21 cellular contexts compared by ENCODE assay signal in the genomic region with DNA sequence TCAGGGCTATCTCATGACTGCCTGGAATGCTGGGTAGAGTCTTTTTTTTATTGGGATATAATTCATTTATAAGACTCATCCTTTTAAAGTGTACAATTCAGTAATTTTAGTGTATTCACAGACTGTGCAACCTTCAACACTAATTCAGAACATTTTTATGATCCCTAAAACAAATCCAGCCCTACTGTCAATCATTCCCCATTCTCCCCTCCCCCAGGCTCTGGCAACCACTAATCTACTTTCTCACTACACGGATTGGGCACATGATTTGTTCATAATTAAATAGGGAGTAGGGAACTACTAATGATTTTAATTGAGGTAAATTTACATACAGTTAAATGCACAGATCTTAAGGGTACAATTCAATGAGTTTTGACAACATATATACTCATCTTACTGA.
DNase-seq lines count a peak whose midpoint lies in the region; ATAC-seq and TF ChIP-seq lines count a peak whose summit lies in the region.
"Had no signal": no experiment of that assay in that cellular context is flagged by ENCODE, and none has a peak within 500 bp of the region (broad histone marks: within the 10 kb centered on the region; RNA-seq: fewer than 3 reads in every experiment).

No MANE protein-coding gene starts in this region.

- peaks cover 24% of the 10 kb centered on the region for H3K4me1 ChIP-seq in SJCRH30
- H3K4me1 ChIP-seq: BE2C, Caco-2 had no signal

- no peaks in the 10 kb centered on the region for H3K36me3 ChIP-seq in SJCRH30
- H3K36me3 ChIP-seq: BE2C; BLaER1 treated with 17β-estradiol and CSF1 and Interleukin-3, amounts not matched to agents 10 nM and 100 nM had no signal

- H3K27ac ChIP-seq in SJCRH30 = peak overlapping the region; percentile 6; the same call in 1 of the 2 replicates
- H3K27ac ChIP-seq: BLaER1 treated with 17β-estradiol and CSF1 and Interleukin-3, amounts not matched to agents 10 nM and 100 nM; C4-2B had no signal

- peaks cover 56% of the 10 kb centered on the region for H3K4me1 Mint-ChIP-seq in Calu3 (ENCODE audit: low read depth, unreplicated experiment)
- no peaks in the 10 kb centered on the region for H3K4me1 Mint-ChIP-seq in activated T-cell treated with anti-CD3 and anti-CD28 coated beads, Interleukin-2, amount 50 U/mL, for 72 hours (ENCODE audit: low read depth)
- no peaks in the 10 kb centered on the region for H3K4me1 Mint-ChIP-seq in natural killer cell treated with Interleukin-12 subunit alpha and Interleukin-12 subunit beta and Interleukin-15 and Interleukin-18, amount 100 ng/mL, for 72 hours (ENCODE audit: low read depth in 2 of 2)

- CTCF ChIA-PET in Calu3 (lab: Charles Lee) = no interaction called here

- no peak for ATAC-seq in activated T-cell treated with anti-CD3 and anti-CD28 coated beads, Interleukin-2, amount 50 U/mL, for 72 hours (replicated peaks in 1 of 2)
- no peak for ATAC-seq in natural killer cell treated with Interleukin-12 subunit alpha and Interleukin-12 subunit beta and Interleukin-15 and Interleukin-18, amount 100 ng/mL, for 72 hours
- ATAC-seq: CD8-positive, alpha-beta T cell; GM12878 had no signal

- intact Hi-C loops in Calu3 (cut with micrococcal nuclease; ENCODE audit: unreplicated experiment) = no loop called here

- no peaks in the 10 kb centered on the region for H3K27me3 Mint-ChIP-seq in Calu3 (ENCODE audit: unreplicated experiment)
- H3K27me3 Mint-ChIP-seq in activated T-cell treated with anti-CD3 and anti-CD28 coated beads, Interleukin-2, amount 50 U/mL, for 72 hours (ENCODE audit: low read depth) = peaks cover 23% of the 10 kb centered on the region
- H3K27me3 Mint-ChIP-seq in natural killer cell treated with Interleukin-12 subunit alpha and Interleukin-12 subunit beta and Interleukin-15 and Interleukin-18, amount 100 ng/mL, for 72 hours = peaks cover 15 to 35% of the 10 kb centered on the region in 2 donors

- peaks cover 5% of the 10 kb centered on the region for H3K9me3 Mint-ChIP-seq in Calu3 (ENCODE audit: low read depth, unreplicated experiment)
- peaks cover 6% of the 10 kb centered on the region in 2 donors for H3K9me3 Mint-ChIP-seq in activated T-cell treated with anti-CD3 and anti-CD28 coated beads, Interleukin-2, amount 50 U/mL, for 72 hours
- H3K9me3 Mint-ChIP-seq in natural killer cell treated with Interleukin-12 subunit alpha and Interleukin-12 subunit beta and Interleukin-15 and Interleukin-18, amount 100 ng/mL, for 72 hours = peaks cover 4% of the 10 kb centered on the region
- H3K9me3 Mint-ChIP-seq: CD4-positive, alpha-beta T cell; CD8-positive, alpha-beta T cell had no signal

- H3K27me3 ChIP-seq in SJCRH30 = no peaks in the 10 kb centered on the region
- H3K27me3 ChIP-seq: BE2C; BLaER1 treated with 17β-estradiol and CSF1 and Interleukin-3, amounts not matched to agents 10 nM and 100 nM had no signal

- no peak for TF ChIP-seq CTCF in Calu3 (IDR thresholded peaks at IDR 0.05; ENCODE audit: unreplicated experiment)

- DNase-seq in Calu3 = no peak
- DNase-seq in SJCRH30 = no peak
- DNase-seq in activated T-cell treated with anti-CD3 and anti-CD28 coated beads, Interleukin-2, amount 50 U/mL, for 72 hours = no peak
- no peak for DNase-seq in natural killer cell treated with Interleukin-12 subunit alpha and Interleukin-12 subunit beta and Interleukin-15 and Interleukin-18, amount 100 ng/mL, for 72 hours (ENCODE audit: low spot score)
- no peak for DNase-seq in NCI-H446 treated with DMSO at 0.1 percent for 48 hours (lab: John Stamatoyannopoulos, UW)
- DNase-seq: 8988T; ACHN; BE2C; Caco-2; CD4-positive, alpha-beta T cell; CD8-positive, alpha-beta T cell; DMS 273 treated with DMSO at 0.1 percent for 48 hours; DMS153; DMS53; DMS79; DND-41; EL; GDM1 had no signal

- no TSS peak for BruUV-seq in Calu3 (replicated peaks; lab: Mats Ljungman, UMichigan)

- peak overlapping the region; percentile 3 for H3K27ac Mint-ChIP-seq in Calu3 (ENCODE audit: unreplicated experiment)
- no peak overlapping the region for H3K27ac Mint-ChIP-seq in activated T-cell treated with anti-CD3 and anti-CD28 coated beads, Interleukin-2, amount 50 U/mL, for 72 hours
- no peak overlapping the region for H3K27ac Mint-ChIP-seq in natural killer cell treated with Interleukin-12 subunit alpha and Interleukin-12 subunit beta and Interleukin-15 and Interleukin-18, amount 100 ng/mL, for 72 hours
- H3K27ac Mint-ChIP-seq: CD4-positive, alpha-beta T cell; CD8-positive, alpha-beta T cell had no signal

- H3K9me3 ChIP-seq in SJCRH30 (replicated peaks) = peaks cover 6% of the 10 kb centered on the region
- H3K9me3 ChIP-seq: BE2C; BLaER1 treated with 17β-estradiol and CSF1 and Interleukin-3, amounts not matched to agents 10 nM and 100 nM; Caco-2 had no signal

- no peak overlapping the region for H3K4me3 Mint-ChIP-seq in Calu3 (ENCODE audit: low read depth, unreplicated experiment)
- no peak overlapping the region for H3K4me3 Mint-ChIP-seq in activated T-cell treated with anti-CD3 and anti-CD28 coated beads, Interleukin-2, amount 50 U/mL, for 72 hours
- H3K4me3 Mint-ChIP-seq in natural killer cell treated with Interleukin-12 subunit alpha and Interleukin-12 subunit beta and Interleukin-15 and Interleukin-18, amount 100 ng/mL, for 72 hours = no peak overlapping the region
- H3K4me3 Mint-ChIP-seq: CD4-positive, alpha-beta T cell; CD8-positive, alpha-beta T cell had no signal

- H3K4me3 ChIP-seq in SJCRH30 = no peak overlapping the region
- H3K4me3 ChIP-seq: BLaER1 treated with 17β-estradiol and CSF1 and Interleukin-3, amounts not matched to agents 10 nM and 100 nM; GM12878 had no signal

- no peaks in the 10 kb centered on the region for H3K36me3 Mint-ChIP-seq in Calu3 (ENCODE audit: insufficient read depth, unreplicated experiment)
- H3K36me3 Mint-ChIP-seq in activated T-cell treated with anti-CD3 and anti-CD28 coated beads, Interleukin-2, amount 50 U/mL, for 72 hours (ENCODE audit: insufficient read depth in 2 of 2) = peaks cover 0 to 3% of the 10 kb centered on the region in 2 donors
- H3K36me3 Mint-ChIP-seq in natural killer cell treated with Interleukin-12 subunit alpha and Interleukin-12 subunit beta and Interleukin-15 and Interleukin-18, amount 100 ng/mL, for 72 hours = peaks cover 5% of the 10 kb centered on the region
- H3K36me3 Mint-ChIP-seq: CD8-positive, alpha-beta T cell had no signal
